8 cellular contexts compared by ENCODE assay signal in genomic region chr4:86934772-86935498, GRCh38. TPM values are rescaled to one million over a fixed set of nuclear protein-coding genes. Genes with fewer than 3 reads are reported as not detected.
DNase-seq lines count a peak whose midpoint lies in the region; ATAC-seq and TF ChIP-seq lines count a peak whose summit lies in the region.

A gene with protein sequence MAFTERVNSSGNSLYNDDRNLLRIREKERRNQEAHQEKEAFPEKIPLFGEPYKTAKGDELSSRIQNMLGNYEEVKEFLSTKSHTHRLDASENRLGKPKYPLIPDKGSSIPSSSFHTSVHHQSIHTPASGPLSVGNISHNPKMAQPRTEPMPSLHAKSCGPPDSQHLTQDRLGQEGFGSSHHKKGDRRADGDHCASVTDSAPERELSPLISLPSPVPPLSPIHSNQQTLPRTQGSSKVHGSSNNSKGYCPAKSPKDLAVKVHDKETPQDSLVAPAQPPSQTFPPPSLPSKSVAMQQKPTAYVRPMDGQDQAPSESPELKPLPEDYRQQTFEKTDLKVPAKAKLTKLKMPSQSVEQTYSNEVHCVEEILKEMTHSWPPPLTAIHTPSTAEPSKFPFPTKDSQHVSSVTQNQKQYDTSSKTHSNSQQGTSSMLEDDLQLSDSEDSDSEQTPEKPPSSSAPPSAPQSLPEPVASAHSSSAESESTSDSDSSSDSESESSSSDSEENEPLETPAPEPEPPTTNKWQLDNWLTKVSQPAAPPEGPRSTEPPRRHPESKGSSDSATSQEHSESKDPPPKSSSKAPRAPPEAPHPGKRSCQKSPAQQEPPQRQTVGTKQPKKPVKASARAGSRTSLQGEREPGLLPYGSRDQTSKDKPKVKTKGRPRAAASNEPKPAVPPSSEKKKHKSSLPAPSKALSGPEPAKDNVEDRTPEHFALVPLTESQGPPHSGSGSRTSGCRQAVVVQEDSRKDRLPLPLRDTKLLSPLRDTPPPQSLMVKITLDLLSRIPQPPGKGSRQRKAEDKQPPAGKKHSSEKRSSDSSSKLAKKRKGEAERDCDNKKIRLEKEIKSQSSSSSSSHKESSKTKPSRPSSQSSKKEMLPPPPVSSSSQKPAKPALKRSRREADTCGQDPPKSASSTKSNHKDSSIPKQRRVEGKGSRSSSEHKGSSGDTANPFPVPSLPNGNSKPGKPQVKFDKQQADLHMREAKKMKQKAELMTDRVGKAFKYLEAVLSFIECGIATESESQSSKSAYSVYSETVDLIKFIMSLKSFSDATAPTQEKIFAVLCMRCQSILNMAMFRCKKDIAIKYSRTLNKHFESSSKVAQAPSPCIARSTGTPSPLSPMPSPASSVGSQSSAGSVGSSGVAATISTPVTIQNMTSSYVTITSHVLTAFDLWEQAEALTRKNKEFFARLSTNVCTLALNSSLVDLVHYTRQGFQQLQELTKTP (plus strand): TSS chr4:86935011. CDS start chr4:86948534, 13,523 bp downstream.

- TF ChIP-seq CTCF in CD4-positive, alpha-beta T cell (IDR thresholded peaks at IDR 0.05), result peak; percentile 47
- peak; percentile 23 for TF ChIP-seq CTCF in lung (IDR thresholded peaks at IDR 0.05; ENCODE audit: control extremely low read depth, extremely low read depth)

- H3K36me3 Mint-ChIP-seq in CD4-positive, alpha-beta T cell (ENCODE audit: low read depth), result peaks cover 9% of the 10 kb centered on the region
- H3K36me3 Mint-ChIP-seq in activated CD4-positive, alpha-beta memory T cell treated with anti-CD3 and anti-CD28 coated beads, Interleukin-2, amount 10 ng/mL, durations not matched to agents 7 days and 5 days (ENCODE audit: low read depth), result peaks cover 15% of the 10 kb centered on the region

- H3K27me3 Mint-ChIP-seq in CD4-positive, alpha-beta T cell, result no peaks in the 10 kb centered on the region
- H3K27me3 Mint-ChIP-seq in activated CD4-positive, alpha-beta memory T cell treated with anti-CD3 and anti-CD28 coated beads, Interleukin-2, amount 10 ng/mL, durations not matched to agents 7 days and 5 days, result no peaks in the 10 kb centered on the region

- H3K4me1 ChIP-seq in lung (ENCODE audit: control insufficient read depth in 2 of 2, insufficient read depth in 2 of 2, low read length in 2 of 2), result peaks cover 5 to 14% of the 10 kb centered on the region in 2 donors

- POLR2A ChIA-PET in CD4-positive, alpha-beta T cell (lab: Charles Lee), result interaction anchor here (0.6 to 13.4 kb wide), 27 partner anchors 10 to 1522 kb away, joined by 3 to 351 read pairs (median 5); partner anchors contain the start of genes HERC5, HSD17B11, KLHL8 and NUDT9
- POLR2A ChIA-PET in activated CD4-positive, alpha-beta memory T cell treated with anti-CD3 and anti-CD28 coated beads, Interleukin-2, amount 10 ng/mL, durations not matched to agents 7 days and 5 days (lab: Charles Lee), result interaction anchor here (0.6 to 9.9 kb wide), 28 partner anchors 8 to 1522 kb away, joined by 3 to 396 read pairs (median 4); partner anchors contain the start of genes HERC5, HSD17B11 and KLHL8

- peak within 1 kb of the TSS; percentile 94 for H3K27ac Mint-ChIP-seq in CD4-positive, alpha-beta T cell
- H3K27ac Mint-ChIP-seq in activated CD4-positive, alpha-beta memory T cell treated with anti-CD3 and anti-CD28 coated beads, Interleukin-2, amount 10 ng/mL, durations not matched to agents 7 days and 5 days, result peak within 1 kb of the TSS; percentile 95

- H3K4me3 ChIP-seq in lung, result peak within 1 kb of the TSS; percentile 91

- no peaks in the 10 kb centered on the region for H3K9me3 ChIP-seq in CD4-positive, alpha-beta T cell (ENCODE audit: control insufficient read depth, low read length)
- H3K9me3 ChIP-seq in lung (ENCODE audit: control insufficient read depth in 2 of 2, insufficient read depth in 1 of 2, low read length in 1 of 2), result no peaks in the 10 kb centered on the region

- H3K27me3 ChIP-seq in CD4-positive, alpha-beta T cell (ENCODE audit: control insufficient read depth, insufficient read depth, low read length), result no peaks in the 10 kb centered on the region
- H3K27me3 ChIP-seq in lung (ENCODE audit: control insufficient read depth, insufficient read depth), result no peaks in the 10 kb centered on the region

- CTCF ChIA-PET in CD4-positive, alpha-beta T cell (lab: Charles Lee), result interaction anchor here (0.6 to 6.6 kb wide), 23 partner anchors 13 to 284 kb away, joined by 3 to 48 read pairs (median 4); no protein-coding TSS in a partner anchor
- CTCF ChIA-PET in activated CD4-positive, alpha-beta memory T cell treated with anti-CD3 and anti-CD28 coated beads, Interleukin-2, amount 10 ng/mL, durations not matched to agents 7 days and 5 days (lab: Charles Lee), result interaction anchor here (0.6 to 6.7 kb wide), 20 partner anchors 10 to 564 kb away, joined by 3 to 107 read pairs (median 4); partner anchors contain the start of gene KLHL8

- peaks cover 2 to 7% of the 10 kb centered on the region in 2 donors for H3K36me3 ChIP-seq in lung (ENCODE audit: control insufficient read depth in 2 of 2, insufficient read depth in 2 of 2, low read length in 2 of 2)

- DNase-seq in CD4-positive, alpha-beta T cell, result peak; percentile 73 to 89 (median 80)
- DNase-seq in NCI-H82 treated with DMSO at 0.1 percent for 48 hours (lab: John Stamatoyannopoulos, UW; ENCODE audit: unreplicated experiment) (peak; percentile 68), ecto neural progenitor cell (ENCODE audit: low spot score) (peak; percentile 95), lung (ENCODE audit: low spot score) (peak; percentile 94)
- DNase-seq in activated CD4-positive, alpha-beta memory T cell treated with anti-CD3 and anti-CD28 coated beads, Interleukin-2, amount 10 ng/mL, durations not matched to agents 7 days and 5 days, result peak; percentile 91
- DNase-seq in stimulated activated CD4-positive, alpha-beta T cell treated with anti-CD3 and anti-CD28 coated beads, TNF-alpha, amount 100 ng/mL, for 48 hours (ENCODE audit: low read depth in 3 of 3), result peak; percentile 71 to 87 (median 80)

- H3K27ac ChIP-seq in CD4-positive, alpha-beta T cell (ENCODE audit: low read depth, low read length), result peak within 1 kb of the TSS; percentile 81
- peak within 1 kb of the TSS; percentile 98 to 100 for H3K27ac ChIP-seq in lung (ENCODE audit: low read depth in 1 of 2, low read length in 1 of 2)

- H3K9me3 Mint-ChIP-seq in CD4-positive, alpha-beta T cell, result no peaks in the 10 kb centered on the region
- H3K9me3 Mint-ChIP-seq in activated CD4-positive, alpha-beta memory T cell treated with anti-CD3 and anti-CD28 coated beads, Interleukin-2, amount 10 ng/mL, durations not matched to agents 7 days and 5 days, result no peaks in the 10 kb centered on the region

- peaks cover 52% of the 10 kb centered on the region for H3K4me1 Mint-ChIP-seq in CD4-positive, alpha-beta T cell (ENCODE audit: low read depth)
- H3K4me1 Mint-ChIP-seq in activated CD4-positive, alpha-beta memory T cell treated with anti-CD3 and anti-CD28 coated beads, Interleukin-2, amount 10 ng/mL, durations not matched to agents 7 days and 5 days, result peaks cover 47% of the 10 kb centered on the region

- peak within 1 kb of the TSS; percentile 96 for H3K4me3 Mint-ChIP-seq in CD4-positive, alpha-beta T cell
- peak within 1 kb of the TSS; percentile 83 for H3K4me3 Mint-ChIP-seq in activated CD4-positive, alpha-beta memory T cell treated with anti-CD3 and anti-CD28 coated beads, Interleukin-2, amount 10 ng/mL, durations not matched to agents 7 days and 5 days

- 0% methylated on average over 73 to 92 of the region's 92 CpGs for WGBS in lung, 2 donors

- intact Hi-C loops in CD4-positive, alpha-beta T cell (cut with DNase I, micrococcal nuclease), result loop anchor here (2.0 to 10.0 kb wide), 6 partner anchors 37 to 1660 kb away; partner anchors contain the start of genes HERC3 (in 1 of the 2), HERC5 (in 1 of the 2), HSD17B11 (in 1 of the 2) and KLHL8 (in 1 of the 2)

- peak; percentile 65 for ATAC-seq in CD4-positive, alpha-beta T cell (ENCODE audit: poor library complexity)
- ATAC-seq in GM19452 (IDR thresholded peaks at IDR 0.05; ENCODE audit: unreplicated experiment) (peak; percentile 49), HG03575 (IDR thresholded peaks at IDR 0.05; ENCODE audit: extremely low read depth, insufficient number of reproducible peaks, low FRiP score, unreplicated experiment) (peak; percentile 13), lung (ENCODE audit: insufficient read depth, low FRiP score) (peak; percentile 91)

RNA-seq across cellular contexts. Expression of the gene that starts here (rescaled TPM):
- 10 to 100 TPM; 50.3 to 51.2 TPM for total RNA-seq in CD4-positive, alpha-beta T cell
- total RNA-seq in activated CD4-positive, alpha-beta memory T cell treated with anti-CD3 and anti-CD28 coated beads, Interleukin-2, amount 10 ng/mL, durations not matched to agents 7 days and 5 days, result 10 to 100 TPM; 68.8 to 72.0 TPM
- total RNA-seq in lung, result 10 to 100 TPM; 57.4 to 79.0 TPM
- polyA plus RNA-seq in lung, result 10 to 100 TPM in 1 of 2 donors, 1 to 10 TPM in 1; 9.5 to 14.3 TPM

Comparison
In these comparisons a context has a peak if more than half of its experiments do, and no peak if none do; other contexts are left out.
1. Peak in every context shown above with its lines: DNase-seq, ATAC-seq, H3K4me3 ChIP-seq and H3K27ac ChIP-seq.
2. ATAC-seq: peak in every context shown above with its lines; median percentile 91 in lung; 65 in CD4-positive, alpha-beta T cell; 49 in GM19452; 13 in HG03575.